12 cellular contexts compared by ENCODE assay signal in genomic region chr3:183583331-183584245, GRCh38. TPM values are rescaled to one million over a fixed set of nuclear protein-coding genes. Genes with fewer than 3 reads are reported as not detected.
A peak's percentile ranks its signal among the peaks of the same experiment; 100 is the strongest.
DNase-seq lines count a peak whose midpoint lies in the region; ATAC-seq and TF ChIP-seq lines count a peak whose summit lies in the region.
"Had no signal": no experiment of that assay in that cellular context is flagged by ENCODE, and none has a peak within 500 bp of the region (broad histone marks: within the 10 kb centered on the region; RNA-seq: fewer than 3 reads in every experiment).

No MANE protein-coding gene starts in this region.

- H4K8ac ChIP-seq in IMR-90 (ENCODE audit: low read depth in 2 of 2, low read length in 2 of 2), result peak overlapping the region in 1 of 2 experiments; percentile 14; a peak in 1 of 4 replicates

- H3K27me3 ChIP-seq in IMR-90 (ENCODE audit: control insufficient read depth, insufficient read depth, low read length) (peaks cover 10% of the 10 kb centered on the region), dorsolateral prefrontal cortex (no peaks in the 10 kb centered on the region), stomach smooth muscle (ENCODE audit: control insufficient read depth in 1 of 2, insufficient read depth in 2 of 2, low read length in 2 of 2) (no peaks in the 10 kb centered on the region)
- H3K27me3 ChIP-seq: left lung had no signal

- H3K4me2 ChIP-seq in IMR-90 (ENCODE audit: low read depth, low read length), result no peak overlapping the region

- no peak; the same call in 1 of the 2 replicates for ATAC-seq in IMR-90 (ENCODE audit: low read depth)
- ATAC-seq in mucosa of descending colon, result peak; percentile 18
- ATAC-seq in GM21528 (IDR thresholded peaks at IDR 0.05; ENCODE audit: low FRiP score, unreplicated experiment), result no peak

- no peak overlapping the region for H3K4ac ChIP-seq in IMR-90 (ENCODE audit: low read depth, low read length)

- POLR2A ChIA-PET in IMR-90 (lab: Charles Lee; ENCODE audit: unreplicated experiment), result no interaction called here

- peak overlapping the region; percentile 16 for H2AFZ ChIP-seq in IMR-90 (replicated peaks; ENCODE audit: low read length, poor library complexity)

- H3K9ac ChIP-seq in IMR-90 (ENCODE audit: low read depth, low read length), result no peak overlapping the region
- no peak overlapping the region for H3K9ac ChIP-seq in stomach smooth muscle (ENCODE audit: low read length in 2 of 2)

- H2BK20ac ChIP-seq in IMR-90 (ENCODE audit: low read depth, low read length), result no peak overlapping the region

- no peak overlapping the region for H3K23ac ChIP-seq in IMR-90 (ENCODE audit: low read depth, low read length)

- H3K56ac ChIP-seq in IMR-90 (ENCODE audit: extremely low read depth, insufficient read depth, low read length), result no peak overlapping the region

- no peaks in the 10 kb centered on the region for H3K79me1 ChIP-seq in IMR-90 (ENCODE audit: low read depth in 1 of 2, low read length in 2 of 2)

- DNase-seq in IMR-90 (no peak), dorsolateral prefrontal cortex (no peak), mucosa of descending colon (no peak), NCI-H2081 treated with DMSO at 0.1 percent for 48 hours (lab: John Stamatoyannopoulos, UW) (no peak), NCI-H446 treated with DMSO at 0.1 percent for 48 hours (lab: John Stamatoyannopoulos, UW) (no peak)
- DNase-seq: activated CD8-positive, alpha-beta memory T cell treated with anti-CD3 and anti-CD28 coated beads for 24 hours; activated naive CD8-positive, alpha-beta T cell treated with anti-CD3 and anti-CD28 coated beads for 36 hours; GOT3; NCI-H187 treated with DMSO at 0.1 percent for 48 hours had no signal

- TF ChIP-seq CTCF in IMR-90 (conservative IDR thresholded peaks at IDR 0.05; ENCODE audit: low read depth, low read length) (no peak), dorsolateral prefrontal cortex (IDR thresholded peaks at IDR 0.05 in 54 of 56, conservative IDR thresholded peaks at IDR 0.05 in 2 of 56; ENCODE audit: low read depth in 1 of 56, partially characterized antibody in 56 of 56) (no peak), mucosa of descending colon (IDR thresholded peaks at IDR 0.05) (no peak)

- peak overlapping the region; percentile 68; the same call in 1 of the 2 replicates for H3K27ac ChIP-seq in IMR-90 (ENCODE audit: insufficient read depth, low read length)
- peak overlapping the region; percentile 32 to 93 (median 81) for H3K27ac ChIP-seq in dorsolateral prefrontal cortex
- peak overlapping the region; percentile 46 for H3K27ac ChIP-seq in stomach smooth muscle (ENCODE audit: low read length)

- peak overlapping the region; percentile 51 for H2AK9ac ChIP-seq in IMR-90 (replicated peaks; ENCODE audit: low read depth, low read length, poor library complexity)

- no peak overlapping the region for H3K14ac ChIP-seq in IMR-90 (replicated peaks; ENCODE audit: low read depth, low read length)

- dilution Hi-C loops in IMR-90 (cut with HindIII; ENCODE audit: low sequenced_read_pairs, unreplicated experiment), result no loop called here

- peak overlapping the region; percentile 41; the same call in 1 of the 2 replicates for H3K18ac ChIP-seq in IMR-90 (ENCODE audit: low read depth, low read length)

- H3K4me3 ChIP-seq in IMR-90 (ENCODE audit: insufficient read depth, low read depth, low read length), result no peak overlapping the region
- no peak overlapping the region for H3K4me3 ChIP-seq in dorsolateral prefrontal cortex
- H3K4me3 ChIP-seq in mucosa of descending colon, result no peak overlapping the region
- no peak overlapping the region for H3K4me3 ChIP-seq in stomach smooth muscle (ENCODE audit: low read length in 2 of 2)
- H3K4me3 ChIP-seq: left lung had no signal

- H4K20me1 ChIP-seq in IMR-90 (ENCODE audit: insufficient read depth, low read length), result no peaks in the 10 kb centered on the region

- TF ChIP-seq POLR2A in IMR-90 (IDR thresholded peaks at IDR 0.05; ENCODE audit: low read depth, low read length), result no peak

- H3K9me3 ChIP-seq in IMR-90 (ENCODE audit: control insufficient read depth, insufficient read depth, low read length) (no peaks in the 10 kb centered on the region), mucosa of descending colon (no peaks in the 10 kb centered on the region), stomach smooth muscle (ENCODE audit: control insufficient read depth in 2 of 2, low read length in 2 of 2) (no peaks in the 10 kb centered on the region)
- H3K9me3 ChIP-seq: left lung had no signal

- WGBS in IMR-90 (ENCODE audit: extremely low coverage in 2 of 2, insufficient read length in 1 of 2), 2 experiments, result 50% methylated on average over 2 of the region's 5 CpGs; no CpG with 5 or more reads in 1 of the 2 experiments

- H2BK5ac ChIP-seq in IMR-90 (ENCODE audit: low read depth, low read length, poor library complexity, severe bottlenecking), result peak overlapping the region; percentile 1

- H2BK15ac ChIP-seq in IMR-90 (ENCODE audit: low read depth, low read length), result no peak overlapping the region

- TF ChIP-seq RAD21 in IMR-90 (IDR thresholded peaks at IDR 0.05; ENCODE audit: low read length), result no peak

- BruUV-seq in IMR-90 (replicated peaks; lab: Mats Ljungman, UMichigan), result no TSS peak

- intact Hi-C loops in IMR-90 (cut with micrococcal nuclease), result loop anchor here (5.0 kb wide), 1 partner anchor 116 kb away; no protein-coding TSS in a partner anchor
- intact Hi-C loops in dorsolateral prefrontal cortex (cut with DNase I), result loop anchor here in 1 of 2 donors (2.0 kb wide), 1 partner anchor 51 kb away; the partner anchor contains the start of gene KLHL24
- intact Hi-C loops in mucosa of descending colon (cut with DNase I, micrococcal nuclease), result no loop called here

- CTCF ChIA-PET in IMR-90 (lab: Yijun Ruan, JAX), result interaction anchor here (1.1 kb wide), 1 partner anchor 81 kb away, joined by 3 read pairs; no protein-coding TSS in a partner anchor

- H2BK120ac ChIP-seq in IMR-90 (ENCODE audit: low read depth, low read length), result no peak overlapping the region

- no peak overlapping the region for H4K91ac ChIP-seq in IMR-90 (ENCODE audit: insufficient read depth, low read depth, low read length)

- H2AK5ac ChIP-seq in IMR-90 (ENCODE audit: low read depth, low read length), result no peak overlapping the region

- H3K4me1 ChIP-seq in IMR-90 (ENCODE audit: control insufficient read depth, insufficient read depth, low read length) (peaks cover 8% of the 10 kb centered on the region; the same call in 1 of the 2 replicates), mucosa of descending colon (ENCODE audit: low read depth) (peaks cover 3% of the 10 kb centered on the region), stomach smooth muscle (ENCODE audit: control insufficient read depth, insufficient read depth, low read length) (peaks cover 14% of the 10 kb centered on the region)

- H3K36me3 ChIP-seq in IMR-90 (ENCODE audit: control insufficient read depth, insufficient read depth, low read length) (no peaks in the 10 kb centered on the region), mucosa of descending colon (ENCODE audit: low read depth) (no peaks in the 10 kb centered on the region), stomach smooth muscle (ENCODE audit: control insufficient read depth in 2 of 2, insufficient read depth in 2 of 2, low read length in 2 of 2) (no peaks in the 10 kb centered on the region)
- H3K36me3 ChIP-seq: left lung had no signal

- in situ Hi-C loops in IMR-90 (cut with MboI; ENCODE audit: low sequenced_read_pairs), result no loop called here

- no peak overlapping the region for H4K5ac ChIP-seq in IMR-90 (ENCODE audit: low read depth, low read length)

- H3K9me1 ChIP-seq in IMR-90 (ENCODE audit: insufficient read depth, low read length), result 0 out of 2 replicates have a peak, but pooled peaks cover 3% of the 10 kb centered on the region

TF ChIP-seq in IMR-90, 13 proteins besides CTCF, POLR2A, EP300 and RAD21 (continues in another document):
- TF ChIP-seq NFE2L2 (IDR thresholded peaks at IDR 0.05; ENCODE audit: low read depth, low read length) (no peak), ELK1 (IDR thresholded peaks at IDR 0.05; ENCODE audit: borderline replicate concordance, low read depth, low read length) (no peak), USF2 (IDR thresholded peaks at IDR 0.05; ENCODE audit: low read depth, low read length) (no peak), RFX5 (IDR thresholded peaks at IDR 0.05; ENCODE audit: low read depth, low read length) (no peak), CHD1 (IDR thresholded peaks at IDR 0.05; ENCODE audit: low read depth, low read length) (no peak), RCOR1 (IDR thresholded peaks at IDR 0.05; ENCODE audit: insufficient replicate concordance, low read length) (no peak), MAZ (IDR thresholded peaks at IDR 0.05; ENCODE audit: borderline replicate concordance, low read depth, low read length) (no peak), BHLHE40 (IDR thresholded peaks at IDR 0.05; ENCODE audit: low read depth, low read length) (no peak)

RNA-seq across cellular contexts. Expression of gene KLHL6, which starts 28.1 kb away (rescaled TPM):
- not detected in 2 replicates for total RNA-seq in IMR-90 (2012; rRNA removed)
- not detected in 2 replicates for polyA plus RNA-seq in IMR-90 (2012; rRNA removed)
- not detected in 2 replicates for polyA plus RNA-seq in IMR-90 (2012; cell fraction: cytosol; rRNA removed)
- not detected in 2 replicates for polyA plus RNA-seq in IMR-90 (2012; cell fraction: nucleus; rRNA removed; ENCODE audit: low replicate concordance)
- total RNA-seq in dorsolateral prefrontal cortex, result 1 to 10 TPM in 86 of 120 experiments, under 1 TPM in 33, not detected in 1; 0.42 to 7.3 (median 1.4) TPM
- total RNA-seq in mucosa of descending colon, result 1 to 10 TPM; 1.9 to 3.0 (median 1.9) TPM

RNA-seq across cellular contexts. Expression of gene KLHL24, which starts 51.8 kb away (rescaled TPM):
- 25.6 and 28.3 TPM in 2 replicates for total RNA-seq in IMR-90 (2012; rRNA removed)
- 3.3 and 5.7 TPM in 2 replicates for polyA plus RNA-seq in IMR-90 (2012; rRNA removed)
- polyA plus RNA-seq in IMR-90 (2012; cell fraction: cytosol; rRNA removed), result 3.6 and 7.5 TPM in 2 replicates
- 2.7 and 15.2 TPM in 2 replicates for polyA plus RNA-seq in IMR-90 (2012; cell fraction: nucleus; rRNA removed; ENCODE audit: low replicate concordance)
- 100 to 1,000 TPM; 171 to 344 (median 241) TPM for total RNA-seq in dorsolateral prefrontal cortex
- 10 to 100 TPM; 45.3 to 99.2 (median 69.9) TPM for total RNA-seq in mucosa of descending colon
